Comparison of ENCODE assay signal across 1 cellular context in the genomic region with DNA sequence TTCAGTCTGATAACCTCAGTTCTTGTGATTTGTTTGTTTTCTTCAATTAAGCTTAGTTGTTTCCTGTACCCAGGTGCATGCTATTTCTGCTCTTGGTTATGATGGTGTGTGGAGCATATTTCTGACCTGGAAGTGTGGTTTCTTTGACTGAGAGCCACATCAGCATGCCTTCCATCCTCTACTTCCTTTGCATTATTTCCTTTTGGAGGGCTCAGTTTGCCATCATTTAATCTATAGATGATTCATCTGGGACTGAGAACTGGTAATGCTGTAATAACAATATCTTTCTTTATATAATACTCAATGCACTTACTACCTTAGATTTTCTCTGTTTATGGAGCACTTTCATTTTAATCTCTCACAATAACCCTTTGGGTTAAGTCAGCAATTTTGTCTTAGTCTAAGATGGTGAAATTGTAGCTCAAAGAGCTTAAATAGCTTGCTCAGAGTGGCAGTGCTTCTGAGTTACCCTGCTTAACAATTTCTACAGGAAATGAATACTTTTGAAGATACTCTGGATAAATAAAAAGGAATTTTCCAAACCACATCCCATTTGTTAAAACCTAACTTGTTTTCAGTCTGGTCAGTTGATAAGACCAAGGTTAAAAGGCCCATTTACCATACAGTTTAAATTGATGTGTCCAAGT.
A peak's percentile ranks its signal among the peaks of the same experiment; 100 is the strongest.
TF ChIP-seq lines count a peak whose summit lies in the region.

No MANE protein-coding gene starts in this region.

TF ChIP-seq in endothelial cell of umbilical vein, 7 proteins besides CTCF, POLR2A, EP300 and RAD21:
- TF ChIP-seq POLR2AphosphoS5 (IDR thresholded peaks at IDR 0.05; ENCODE audit: insufficient read depth, low read depth, low read length) (peak; percentile 88), JUN (IDR thresholded peaks at IDR 0.05; ENCODE audit: borderline replicate concordance, insufficient read depth, insufficient read length, low read depth) (peak; percentile 80), EZH2 (IDR thresholded peaks at IDR 0.05; ENCODE audit: borderline replicate concordance, low read depth, low read length, severe bottlenecking) (no peak), MYC (IDR thresholded peaks at IDR 0.05; ENCODE audit: low read depth, low read length) (peak; percentile 75), GATA2 (IDR thresholded peaks at IDR 0.05; ENCODE audit: insufficient read depth, insufficient read length, low read depth, low read length) (peak; percentile 94), FOS (IDR thresholded peaks at IDR 0.05; ENCODE audit: borderline replicate concordance, insufficient read depth, low read length) (peak; percentile 94)
